ENCODE assay signal across 1 cellular context in the genomic region with DNA sequence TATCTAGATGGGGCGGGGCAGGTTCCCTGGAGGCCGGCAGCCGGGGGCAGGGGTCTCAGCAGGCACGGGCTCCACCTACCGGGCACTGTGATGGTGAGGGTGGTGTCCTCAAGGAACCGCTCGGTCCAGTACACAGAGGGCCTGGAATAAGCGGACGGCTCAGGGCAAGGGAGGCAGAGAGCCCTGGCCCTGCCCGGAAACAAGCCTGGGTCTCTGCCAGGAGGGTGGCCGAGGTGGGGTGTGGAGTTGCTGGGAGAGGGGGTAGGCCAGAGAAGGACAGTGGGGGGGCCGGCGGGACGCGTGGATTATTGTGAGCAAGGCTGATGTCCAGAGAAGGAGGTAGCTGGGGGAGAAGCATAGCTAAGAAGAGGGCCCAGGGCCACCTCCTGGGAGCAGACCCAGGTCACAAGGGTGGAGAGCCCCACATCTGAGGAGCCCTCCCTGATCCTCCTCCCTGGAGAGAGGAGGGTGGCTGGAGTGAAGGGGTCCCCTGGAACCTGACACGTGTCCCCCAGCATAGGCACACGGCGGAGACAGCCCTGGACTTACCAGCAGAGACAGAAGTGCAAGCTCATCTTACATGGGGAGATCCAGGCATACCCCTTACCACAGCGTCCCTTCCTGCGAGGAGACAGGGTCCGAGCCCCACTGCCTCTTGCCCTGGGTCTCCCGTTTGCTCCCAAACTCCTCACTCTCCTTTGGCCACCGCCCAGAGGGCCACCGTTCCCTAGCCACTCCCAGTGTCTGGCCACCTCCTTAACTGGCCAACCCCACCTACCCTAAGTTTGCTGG.
TF ChIP-seq lines count a peak whose summit lies in the region.

No MANE protein-coding gene starts in this region.

TF ChIP-seq in K562, 482 proteins besides CTCF, POLR2A, EP300 and RAD21:
- TF ChIP-seq ZBTB7A (IDR thresholded peaks at IDR 0.05; ENCODE audit: borderline replicate concordance, control insufficient read depth, low read depth, low read length), result peak; percentile 41; the same call in 1 of the 2 replicates
- TF ChIP-seq RNF2 (IDR thresholded peaks at IDR 0.05), result no peak
